Comparison of ENCODE assay signal across 20 cellular contexts in the genomic region with DNA sequence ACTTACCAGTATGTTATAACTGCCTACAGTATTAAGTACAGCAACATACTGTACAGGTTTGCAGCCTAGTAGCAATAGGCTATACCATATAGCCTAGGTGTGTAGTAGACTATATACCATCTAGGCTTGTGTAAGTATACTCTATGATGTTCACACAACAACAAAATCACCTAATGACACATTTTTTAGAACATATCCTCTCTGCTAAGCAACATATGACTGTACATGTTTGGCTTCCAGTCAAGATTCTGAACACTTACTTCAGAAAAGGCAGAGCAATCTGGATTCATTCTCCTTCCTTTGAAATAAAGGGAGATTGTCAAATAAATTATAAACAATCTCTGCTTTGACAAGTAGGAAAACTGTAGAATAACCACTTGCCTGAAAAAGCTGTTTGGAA.
DNase-seq lines count a peak whose midpoint lies in the region; ATAC-seq and TF ChIP-seq lines count a peak whose summit lies in the region.
"Had no signal": no experiment of that assay in that cellular context is flagged by ENCODE, and none has a peak within 500 bp of the region (broad histone marks: within the 10 kb centered on the region; RNA-seq: fewer than 3 reads in every experiment).

No MANE protein-coding gene starts in this region.

- H4K8ac ChIP-seq in mesenchymal stem cell (ENCODE audit: low read length): no peak overlapping the region

- no peak overlapping the region for H2BK120ac ChIP-seq in mesenchymal stem cell (ENCODE audit: low read depth, low read length)

- TF ChIP-seq CTCF in epithelial cell of esophagus (IDR thresholded peaks at IDR 0.05; ENCODE audit: insufficient read depth, low read depth, low read length, missing control alignments): no peak
- no peak for TF ChIP-seq CTCF in nephron progenitor cell (IDR thresholded peaks at IDR 0.05)

- H2BK12ac ChIP-seq in mesenchymal stem cell (ENCODE audit: low read length in 2 of 2): no peak overlapping the region

- no peaks in the 10 kb centered on the region for H3K36me3 Mint-ChIP-seq in nephron progenitor cell (ENCODE audit: low read depth)
- H3K36me3 Mint-ChIP-seq: activated naive CD8-positive, alpha-beta T cell; stimulated activated naive B cell treated with anti-CD40 and anti-IgM and Interleukin-4, amounts not matched to agents 10 μg/mL and 1 μg/mL and 100 μg/mL, for 72 hours had no signal

- H3K4me1 ChIP-seq in mesenchymal stem cell (ENCODE audit: control insufficient read depth, insufficient read depth, low read depth, low read length): no peaks in the 10 kb centered on the region
- H3K4me1 ChIP-seq: transverse colon had no signal

- peak; percentile 5 for DNase-seq in GM03348 (ENCODE audit: low spot score)
- DNase-seq in RKO (ENCODE audit: low spot score): peak; percentile 30
- peak; percentile 77 for DNase-seq in epithelial cell of esophagus (ENCODE audit: low read depth)
- peak; percentile 14 for DNase-seq in mesenchymal stem cell
- DNase-seq in T-helper 9 cell: no peak
- no peak for DNase-seq in nephron progenitor cell
- DNase-seq: activated CD4-positive, alpha-beta memory T cell treated with anti-CD3 and anti-CD28 coated beads, Interleukin-2, amount 10 ng/mL, durations not matched to agents 7 days and 5 days; activated T-cell treated with anti-CD3 and anti-CD28 coated beads, Interleukin-2, amount 50 U/mL, for 4 hours; C1 segment of cervical spinal cord; DMS153; hippocampal formation; MG63; NCI-H1694 treated with DMSO at 0.1 percent for 48 hours; stimulated activated naive B cell treated with anti-CD40 and anti-IgM and Interleukin-4, amounts not matched to agents 10 μg/mL and 1 μg/mL and 100 μg/mL, for 72 hours; transverse colon had no signal

- H4K91ac ChIP-seq in mesenchymal stem cell (ENCODE audit: low read length): no peak overlapping the region

- H3K14ac ChIP-seq in mesenchymal stem cell (ENCODE audit: low read length in 2 of 2): no peak overlapping the region

- no peak overlapping the region for H3K9ac ChIP-seq in mesenchymal stem cell (ENCODE audit: low read length)
- H3K9ac ChIP-seq: parathyroid adenoma had no signal

- H3K27ac ChIP-seq in mesenchymal stem cell (ENCODE audit: low read length, poor library complexity, severe bottlenecking): no peak overlapping the region
- H3K27ac ChIP-seq: parathyroid adenoma, transverse colon had no signal

- H3K9me3 ChIP-seq in mesenchymal stem cell (ENCODE audit: control insufficient read depth, low read length): no peaks in the 10 kb centered on the region
- H3K9me3 ChIP-seq: MG63, transverse colon had no signal

- H2BK5ac ChIP-seq in mesenchymal stem cell (ENCODE audit: low read depth, low read length, poor library complexity, severe bottlenecking): no peak overlapping the region

- H3K4ac ChIP-seq in mesenchymal stem cell (ENCODE audit: low read depth in 1 of 2, low read length in 2 of 2): no peak overlapping the region

- no peak overlapping the region for H3K4me2 ChIP-seq in mesenchymal stem cell (ENCODE audit: low read length, poor library complexity, severe bottlenecking)

- no peak overlapping the region for H3K4me3 Mint-ChIP-seq in nephron progenitor cell
- H3K4me3 Mint-ChIP-seq: activated CD4-positive, alpha-beta memory T cell treated with anti-CD3 and anti-CD28 coated beads, Interleukin-2, amount 10 ng/mL, durations not matched to agents 7 days and 5 days; activated naive CD8-positive, alpha-beta T cell; activated T-cell treated with anti-CD3 and anti-CD28 coated beads, Interleukin-2, amount 50 U/mL, for 4 hours; central memory CD8-positive, alpha-beta T cell; stimulated activated naive B cell treated with anti-CD40 and anti-IgM and Interleukin-4, amounts not matched to agents 10 μg/mL and 1 μg/mL and 100 μg/mL, for 72 hours had no signal

- H3K23ac ChIP-seq in mesenchymal stem cell (ENCODE audit: low read length in 2 of 2): no peak overlapping the region

- no peak overlapping the region for H3K18ac ChIP-seq in mesenchymal stem cell (ENCODE audit: low read depth in 1 of 2, low read length in 2 of 2)

- ATAC-seq in GM18867 (IDR thresholded peaks at IDR 0.05; ENCODE audit: unreplicated experiment) (no peak), HG03521 (IDR thresholded peaks at IDR 0.05; ENCODE audit: unreplicated experiment) (no peak)
- ATAC-seq: activated T-cell treated with anti-CD3 and anti-CD28 coated beads, Interleukin-2, amount 50 U/mL, for 4 hours had no signal

- no peaks in the 10 kb centered on the region for H3K27me3 ChIP-seq in mesenchymal stem cell (ENCODE audit: control insufficient read depth in 1 of 2, insufficient read depth in 1 of 2, low read length in 2 of 2)
- H3K27me3 ChIP-seq: MG63, transverse colon had no signal

- no peak overlapping the region for H2BK15ac ChIP-seq in mesenchymal stem cell (ENCODE audit: low read depth, poor library complexity, severe bottlenecking)

- no peak overlapping the region for H2AFZ ChIP-seq in mesenchymal stem cell (ENCODE audit: low read depth, low read length)
- H2AFZ ChIP-seq: parathyroid adenoma had no signal

- no peaks in the 10 kb centered on the region for H3K27me3 Mint-ChIP-seq in nephron progenitor cell (ENCODE audit: low read depth, poor library complexity)
- H3K27me3 Mint-ChIP-seq: activated CD4-positive, alpha-beta memory T cell treated with anti-CD3 and anti-CD28 coated beads, Interleukin-2, amount 10 ng/mL, durations not matched to agents 7 days and 5 days; activated naive CD8-positive, alpha-beta T cell; central memory CD8-positive, alpha-beta T cell; stimulated activated naive B cell treated with anti-CD40 and anti-IgM and Interleukin-4, amounts not matched to agents 10 μg/mL and 1 μg/mL and 100 μg/mL, for 72 hours had no signal

- H3K4me3 ChIP-seq in epithelial cell of esophagus (ENCODE audit: low read length) (no peak overlapping the region), mesenchymal stem cell (ENCODE audit: insufficient read depth in 1 of 2, low read depth in 1 of 2, low read length in 2 of 2) (no peak overlapping the region)
- H3K4me3 ChIP-seq: MG63, transverse colon had no signal

- H3K36me3 ChIP-seq in mesenchymal stem cell (ENCODE audit: control insufficient read depth in 1 of 2, insufficient read depth in 2 of 2, low read depth in 1 of 2, low read length in 2 of 2): peaks cover 0 to 4% of the 10 kb centered on the region in 2 experiments
- H3K36me3 ChIP-seq: MG63 had no signal

- no peak overlapping the region for H3K27ac Mint-ChIP-seq in nephron progenitor cell
- H3K27ac Mint-ChIP-seq: activated CD4-positive, alpha-beta memory T cell treated with anti-CD3 and anti-CD28 coated beads, Interleukin-2, amount 10 ng/mL, durations not matched to agents 7 days and 5 days; activated naive CD8-positive, alpha-beta T cell; stimulated activated naive B cell treated with anti-CD40 and anti-IgM and Interleukin-4, amounts not matched to agents 10 μg/mL and 1 μg/mL and 100 μg/mL, for 72 hours had no signal

- H3K4me1 Mint-ChIP-seq in nephron progenitor cell: no peaks in the 10 kb centered on the region
- H3K4me1 Mint-ChIP-seq: central memory CD8-positive, alpha-beta T cell; stimulated activated naive B cell treated with anti-CD40 and anti-IgM and Interleukin-4, amounts not matched to agents 10 μg/mL and 1 μg/mL and 100 μg/mL, for 72 hours had no signal

- H3K79me1 ChIP-seq in mesenchymal stem cell (replicated peaks; ENCODE audit: low read length, poor library complexity, severe bottlenecking): peaks cover 12% of the 10 kb centered on the region

- H3K9me3 Mint-ChIP-seq in nephron progenitor cell: no peaks in the 10 kb centered on the region
- H3K9me3 Mint-ChIP-seq: activated CD4-positive, alpha-beta memory T cell treated with anti-CD3 and anti-CD28 coated beads, Interleukin-2, amount 10 ng/mL, durations not matched to agents 7 days and 5 days; activated T-cell treated with anti-CD3 and anti-CD28 coated beads, Interleukin-2, amount 50 U/mL, for 4 hours; central memory CD8-positive, alpha-beta T cell; stimulated activated naive B cell treated with anti-CD40 and anti-IgM and Interleukin-4, amounts not matched to agents 10 μg/mL and 1 μg/mL and 100 μg/mL, for 72 hours had no signal

- H2AK5ac ChIP-seq in mesenchymal stem cell (ENCODE audit: low read length, severe bottlenecking): no peak overlapping the region

Comparison
In these comparisons a context has a peak if more than half of its experiments do, and no peak if none do; other contexts are left out.
1. DNase-seq: peak in GM03348 (single experiment), RKO (single experiment), epithelial cell of esophagus (single experiment) and mesenchymal stem cell (single experiment); none in T-helper 9 cell (single experiment) and nephron progenitor cell (single experiment).